ENCODE assay signal across 9 cellular contexts in genomic region chr2:54635554-54636152, GRCh38.
DNase-seq lines count a peak whose midpoint lies in the region; ATAC-seq, FAIRE-seq and TF ChIP-seq lines count a peak whose summit lies in the region.
"Had no signal": no experiment of that assay in that cellular context is flagged by ENCODE, and none has a peak within 500 bp of the region (broad histone marks: within the 10 kb centered on the region; RNA-seq: fewer than 3 reads in every experiment).

No MANE protein-coding gene starts in this region.

- peak overlapping the region; percentile 49 for H3K27ac Mint-ChIP-seq in CD8-positive, alpha-beta T cell

- no peak overlapping the region for H3K9ac ChIP-seq in PC-3 (ENCODE audit: low read length)

- H3F3A ChIP-seq in PC-3 (ENCODE audit: low read length, unreplicated experiment): no peaks in the 10 kb centered on the region

- no peak for ATAC-seq in CD8-positive, alpha-beta T cell
- ATAC-seq in psoas muscle: no peak
- ATAC-seq in PC-3: no peak
- ATAC-seq in mucosa of descending colon: no peak

- intact Hi-C loops in CD8-positive, alpha-beta T cell (cut with DNase I, micrococcal nuclease): loop anchor here (2.0 to 5.0 kb wide), 3 partner anchors 13 to 113 kb away; no protein-coding TSS in a partner anchor
- intact Hi-C loops in psoas muscle (cut with DNase I) (no loop called here), PC-3 (cut with micrococcal nuclease) (no loop called here), mucosa of descending colon (cut with DNase I, micrococcal nuclease) (no loop called here)

- peaks cover 53% of the 10 kb centered on the region for H3K36me3 ChIP-seq in CD8-positive, alpha-beta T cell (ENCODE audit: insufficient read depth, low read length)
- H3K36me3 ChIP-seq in psoas muscle (ENCODE audit: insufficient read depth in 1 of 2, low read depth in 1 of 2): peaks cover 5 to 68% of the 10 kb centered on the region in 2 donors
- H3K36me3 ChIP-seq in PC-3 (ENCODE audit: low read depth, low read length): peaks cover 85% of the 10 kb centered on the region
- no peaks in the 10 kb centered on the region for H3K36me3 ChIP-seq in mucosa of descending colon (ENCODE audit: low read depth)

- peak; percentile 53 for FAIRE-seq in RCC 7860 (lab: Jason Lieb, UNC)

- H3K79me2 ChIP-seq in PC-3 (ENCODE audit: low read length): peaks cover 28% of the 10 kb centered on the region; the same call in 1 of the 2 replicates

- H4K20me1 ChIP-seq in PC-3 (ENCODE audit: low read length): 0 out of 2 replicates have a peak, but pooled peaks cover 7% of the 10 kb centered on the region

- POLR2A ChIA-PET in CD8-positive, alpha-beta T cell (lab: Charles Lee): no interaction called here
- POLR2A ChIA-PET in PC-3 (lab: Charles Lee; ENCODE audit: unreplicated experiment): no interaction called here

- DNase-seq in CD8-positive, alpha-beta T cell: no peak
- peak; percentile 60 for DNase-seq in RCC 7860 (ENCODE audit: low spot score)
- DNase-seq in fibroblast of the aortic adventitia (ENCODE audit: low read depth): peak; percentile 77
- DNase-seq in psoas muscle: no peak
- DNase-seq in inferior parietal cortex (ENCODE audit: extremely low spot score): no peak
- DNase-seq in PC-3: no peak
- DNase-seq in mucosa of descending colon: no peak
- no peak for DNase-seq in Ammon's horn (ENCODE audit: low spot score)
- DNase-seq: stimulated activated CD4-positive, alpha-beta T cell treated with anti-CD3 and anti-CD28 coated beads, Interleukin-15, amount 100 ng/mL, for 24 hours had no signal

- H3K4me1 Mint-ChIP-seq in CD8-positive, alpha-beta T cell (ENCODE audit: low read depth): peaks cover 39% of the 10 kb centered on the region

- H3K4me2 ChIP-seq in PC-3 (ENCODE audit: low read length): no peak overlapping the region

- H3K4me1 ChIP-seq in CD8-positive, alpha-beta T cell (ENCODE audit: insufficient read depth, low read length): peaks cover 16% of the 10 kb centered on the region
- H3K4me1 ChIP-seq in psoas muscle (peaks cover 42% of the 10 kb centered on the region), PC-3 (ENCODE audit: insufficient read depth, low read length) (no peaks in the 10 kb centered on the region), mucosa of descending colon (ENCODE audit: low read depth) (no peaks in the 10 kb centered on the region)

- no peak for TF ChIP-seq CTCF in CD8-positive, alpha-beta T cell (IDR thresholded peaks at IDR 0.05)
- TF ChIP-seq CTCF in fibroblast of the aortic adventitia (IDR thresholded peaks at IDR 0.05; ENCODE audit: insufficient read depth, low read length) (no peak), psoas muscle (IDR thresholded peaks at IDR 0.05) (no peak), PC-3 (conservative IDR thresholded peaks at IDR 0.05; ENCODE audit: low read depth, low read length) (no peak), mucosa of descending colon (IDR thresholded peaks at IDR 0.05) (no peak)

- H3K27me3 Mint-ChIP-seq in CD8-positive, alpha-beta T cell (ENCODE audit: low read depth): no peaks in the 10 kb centered on the region

- H3K9me2 ChIP-seq in PC-3 (replicated peaks; ENCODE audit: low read length): no peaks in the 10 kb centered on the region

- H3K4me3 ChIP-seq in CD8-positive, alpha-beta T cell (ENCODE audit: low read depth, low read length): no peak overlapping the region
- H3K4me3 ChIP-seq in fibroblast of the aortic adventitia (ENCODE audit: low read depth, low read length) (peak overlapping the region; percentile 38), psoas muscle (no peak overlapping the region), PC-3 (ENCODE audit: low read length) (no peak overlapping the region), mucosa of descending colon (no peak overlapping the region)

- BruUV-seq in PC-3 (replicated peaks; lab: Mats Ljungman, UMichigan): no TSS peak

- no peaks in the 10 kb centered on the region for H3K9me3 ChIP-seq in CD8-positive, alpha-beta T cell (ENCODE audit: low read length)
- H3K9me3 ChIP-seq in psoas muscle: no peaks in the 10 kb centered on the region
- no peaks in the 10 kb centered on the region for H3K9me3 ChIP-seq in PC-3 (ENCODE audit: low read length)
- H3K9me3 ChIP-seq in mucosa of descending colon: no peaks in the 10 kb centered on the region

- CTCF ChIA-PET in CD8-positive, alpha-beta T cell (lab: Charles Lee): interaction anchor here (1.3 kb wide), 1 partner anchor 113 kb away, joined by 3 read pairs; no protein-coding TSS in a partner anchor
- CTCF ChIA-PET in PC-3 (lab: Charles Lee): no interaction called here

- peaks cover 94% of the 10 kb centered on the region for H3K36me3 Mint-ChIP-seq in CD8-positive, alpha-beta T cell

- H3K27me3 ChIP-seq in CD8-positive, alpha-beta T cell (ENCODE audit: insufficient read depth, low read length): no peaks in the 10 kb centered on the region
- H3K27me3 ChIP-seq in psoas muscle (ENCODE audit: insufficient read depth in 3 of 3, low read length in 2 of 3): no peaks in the 10 kb centered on the region
- no peaks in the 10 kb centered on the region for H3K27me3 ChIP-seq in PC-3 (ENCODE audit: low read length)

- H3K9me3 Mint-ChIP-seq in CD8-positive, alpha-beta T cell: no peaks in the 10 kb centered on the region

- no peak overlapping the region for H3K4me3 Mint-ChIP-seq in CD8-positive, alpha-beta T cell

- no peak overlapping the region for H3K27ac ChIP-seq in CD8-positive, alpha-beta T cell (ENCODE audit: low read depth, low read length)
- H3K27ac ChIP-seq in psoas muscle (peak overlapping the region; percentile 70), PC-3 (ENCODE audit: low read length) (no peak overlapping the region)

- WGBS in psoas muscle, 3 donors: 44 to 58% (median 46%) methylated on average over 3 of the region's 3 CpGs

- H2AFZ ChIP-seq in PC-3 (ENCODE audit: low read length): no peak overlapping the region

Comparison
In these comparisons a context has a peak if more than half of its experiments do, and no peak if none do; other contexts are left out.
1. DNase-seq: peak in RCC 7860 (single experiment) and fibroblast of the aortic adventitia (single experiment); none in CD8-positive, alpha-beta T cell (0 of 7), psoas muscle (0 of 2), inferior parietal cortex (single experiment), PC-3 (single experiment), mucosa of descending colon (0 of 3) and Ammon's horn (single experiment).
2. intact Hi-C loops: an anchor here in CD8-positive, alpha-beta T cell (2.0 to 5.0 kb wide); none called in psoas muscle, PC-3 and mucosa of descending colon.